25 cellular contexts compared by ENCODE assay signal in genomic region chr3:162978136-162978535, GRCh38.
"Had no signal": no experiment of that assay in that cellular context is flagged by ENCODE, and none has a peak within 500 bp of the region (broad histone marks: within the 10 kb centered on the region; RNA-seq: fewer than 3 reads in every experiment).

No MANE protein-coding gene starts in this region.

- DNase-seq: activated CD4-positive, alpha-beta T cell treated with anti-CD3 and anti-CD28 coated beads, Interleukin-2, amount 10 ng/mL, durations not matched to agents 24 days and 14 days; activated CD8-positive, alpha-beta T cell treated with anti-CD3 and anti-CD28 coated beads for 36 hours; activated naive CD4-positive, alpha-beta T cell treated with anti-CD3 and anti-CD28 coated beads for 36 hours; activated T-cell treated with anti-CD3 and anti-CD28 coated beads, Interleukin-2, amount 50 U/mL, for 24 hours; aorta; brain microvascular endothelial cell; cortex of kidney; effector CD8-positive, alpha-beta T cell; hypothalamus; kidney; retina; stimulated activated CD4-positive, alpha-beta T cell treated with anti-CD3 and anti-CD28 coated beads, Interleukin-12 subunit alpha, Interleukin-12 subunit beta, amount 100 ng/mL, for 4 hours; stimulated activated CD4-positive, alpha-beta T cell treated with anti-CD3 and anti-CD28 coated beads, Interleukin-1b, Interleukin-23, amount 100 ng/mL, for 48 hours; stimulated activated CD8-positive, alpha-beta memory T cell treated with anti-CD3 and anti-CD28 coated beads, Interleukin-4, amount 100 ng/mL, for 48 hours; stimulated activated naive CD4-positive, alpha-beta T cell; T-cell; T-helper 9 cell; thyroid gland had no signal

- H3K4me1 Mint-ChIP-seq: activated CD4-positive, alpha-beta T cell treated with anti-CD3 and anti-CD28 coated beads, Interleukin-2, amount 10 ng/mL, durations not matched to agents 24 days and 14 days; central memory CD8-positive, alpha-beta T cell; mesothelial cell of epicardium; nephron; T-cell had no signal

- H3K27ac Mint-ChIP-seq: activated CD4-positive, alpha-beta T cell treated with anti-CD3 and anti-CD28 coated beads, Interleukin-2, amount 10 ng/mL, durations not matched to agents 24 days and 14 days; activated CD8-positive, alpha-beta T cell treated with anti-CD3 and anti-CD28 coated beads for 36 hours; activated naive CD4-positive, alpha-beta T cell treated with anti-CD3 and anti-CD28 coated beads for 36 hours; activated T-cell treated with anti-CD3 and anti-CD28 coated beads, Interleukin-2, amount 50 U/mL, for 24 hours; activated T-helper 2 cell treated with anti-CD3 and anti-CD28 coated beads, Interferon-gamma antibody, Interleukin-2, Interleukin-4, amounts not matched to agents 10 μg/mL and 5 μg/mL and 100 μg/mL, durations not matched to agents 14 hours and 24 hours and 36 hours; mesothelial cell of epicardium; nephron; T-cell had no signal

- H3K4me3 Mint-ChIP-seq: activated CD4-positive, alpha-beta T cell treated with anti-CD3 and anti-CD28 coated beads, Interleukin-2, amount 10 ng/mL, durations not matched to agents 24 days and 14 days; activated CD8-positive, alpha-beta T cell treated with anti-CD3 and anti-CD28 coated beads for 36 hours; activated naive CD4-positive, alpha-beta T cell treated with anti-CD3 and anti-CD28 coated beads for 36 hours; activated T-cell treated with anti-CD3 and anti-CD28 coated beads, Interleukin-2, amount 50 U/mL, for 24 hours; central memory CD8-positive, alpha-beta T cell; mesothelial cell of epicardium; nephron; T-cell had no signal

- H3K27me3 ChIP-seq: brain microvascular endothelial cell, esophagus muscularis mucosa, thyroid gland had no signal

- H3K36me3 Mint-ChIP-seq: mesothelial cell of epicardium, T-cell had no signal

- H3K36me3 ChIP-seq: brain microvascular endothelial cell, esophagus muscularis mucosa, thyroid gland had no signal

- H3K4me3 ChIP-seq: esophagus muscularis mucosa, lung, thyroid gland had no signal

- ATAC-seq: activated CD8-positive, alpha-beta T cell treated with anti-CD3 and anti-CD28 coated beads for 36 hours; left lobe of liver; T-cell had no signal

- H3K9me3 Mint-ChIP-seq: activated CD4-positive, alpha-beta T cell treated with anti-CD3 and anti-CD28 coated beads, Interleukin-2, amount 10 ng/mL, durations not matched to agents 24 days and 14 days had no signal

- H3K27me3 Mint-ChIP-seq: activated CD4-positive, alpha-beta T cell treated with anti-CD3 and anti-CD28 coated beads, Interleukin-2, amount 10 ng/mL, durations not matched to agents 24 days and 14 days; activated CD8-positive, alpha-beta T cell treated with anti-CD3 and anti-CD28 coated beads for 36 hours; activated T-cell treated with anti-CD3 and anti-CD28 coated beads, Interleukin-2, amount 50 U/mL, for 24 hours; central memory CD8-positive, alpha-beta T cell; T-cell had no signal
